8 cellular contexts compared by ENCODE assay signal in genomic region chr7:56105508-56105907, GRCh38. TPM values are rescaled to one million over a fixed set of nuclear protein-coding genes. Genes with fewer than 3 reads are reported as not detected.
DNase-seq lines count a peak whose midpoint lies in the region; ATAC-seq and TF ChIP-seq lines count a peak whose summit lies in the region.

No MANE protein-coding gene starts in this region.

- intact Hi-C loops in thyroid gland (cut with DNase I) = no loop called here

- H3K27me3 ChIP-seq in RWPE2 (ENCODE audit: insufficient read depth, poor library complexity, severe bottlenecking) (no peaks in the 10 kb centered on the region), thyroid gland (no peaks in the 10 kb centered on the region)

- TF ChIP-seq CTCF in RWPE2 (IDR thresholded peaks at IDR 0.05; ENCODE audit: poor library complexity, severe bottlenecking) = no peak
- TF ChIP-seq CTCF in choroid plexus epithelial cell (conservative IDR thresholded peaks at IDR 0.05; ENCODE audit: low read depth, low read length) = no peak
- TF ChIP-seq CTCF in thyroid gland (IDR thresholded peaks at IDR 0.05) = no peak

- H3K4me3 ChIP-seq in RWPE2 (ENCODE audit: severe bottlenecking) = peak overlapping the region; percentile 81
- peak overlapping the region; percentile 91 for H3K4me3 ChIP-seq in choroid plexus epithelial cell (ENCODE audit: low read depth, low read length)
- peak overlapping the region in 2 of 3 donors; percentile 59 to 95 for H3K4me3 ChIP-seq in thyroid gland (replicated peaks in 1 of 3)

- peak; percentile 19 for DNase-seq in DMS53 treated with DMSO at 0.1 percent for 48 hours (lab: John Stamatoyannopoulos, UW; ENCODE audit: unreplicated experiment)
- no peak for DNase-seq in RWPE2 (ENCODE audit: low spot score)
- peak; percentile 83 for DNase-seq in choroid plexus epithelial cell (ENCODE audit: low read depth)
- DNase-seq in lung microvascular endothelial cell (ENCODE audit: low read depth in 2 of 2) = peak; percentile 46 to 88
- DNase-seq in thyroid gland = no peak
- DNase-seq in HPDE6-E6E7 (ENCODE audit: extremely low spot score) = no peak
- no peak for DNase-seq in iPS-NIHi7 (ENCODE audit: extremely low spot score)

- H3K36me3 ChIP-seq in RWPE2 (ENCODE audit: low read depth) (peaks cover 47% of the 10 kb centered on the region), thyroid gland (peaks cover 37 to 38% of the 10 kb centered on the region in 2 donors)

- H3K27ac ChIP-seq in RWPE2 (ENCODE audit: poor library complexity, severe bottlenecking) (peak overlapping the region; percentile 70), thyroid gland (peak overlapping the region; percentile 50 to 93 (median 83))

- H3K9me3 ChIP-seq in RWPE2 (ENCODE audit: severe bottlenecking) (no peaks in the 10 kb centered on the region), thyroid gland (no peaks in the 10 kb centered on the region)

- 19 to 22% methylated on average over 6 of the region's 6 CpGs for WGBS in thyroid gland, 2 donors

- H3K4me1 ChIP-seq in RWPE2 (ENCODE audit: insufficient read depth, poor library complexity, severe bottlenecking) (peaks cover 7% of the 10 kb centered on the region), thyroid gland (peaks cover 8 to 10% of the 10 kb centered on the region in 2 donors)

- TF ChIP-seq POLR2A in thyroid gland (IDR thresholded peaks at IDR 0.05) = no peak

- peak; percentile 17 for ATAC-seq in HG02798 (IDR thresholded peaks at IDR 0.05; ENCODE audit: poor library complexity, unreplicated experiment)
- peak; percentile 33; the same call in 1 of the 3 replicates for ATAC-seq in RWPE2 (ENCODE audit: low read depth)

RNA-seq across cellular contexts. Expression of gene CHCHD2, which starts 0.8 kb away (rescaled TPM):
- 282 and 284 TPM in 2 replicates for total RNA-seq in lung microvascular endothelial cell
- 100 to 1,000 TPM; 347 to 507 (median 416) TPM for total RNA-seq in thyroid gland

RNA-seq across cellular contexts. Expression of gene NUPR2, which starts 10.7 kb away (rescaled TPM):
- total RNA-seq in lung microvascular endothelial cell (not detected in 2 replicates), thyroid gland (10 to 100 TPM; 26.3 to 38.5 (median 34.5) TPM)

RNA-seq across cellular contexts. Expression of gene PHKG1, which starts 12.8 kb away (rescaled TPM):
- 0.20 and 0.22 TPM in 2 replicates for total RNA-seq in lung microvascular endothelial cell
- total RNA-seq in thyroid gland = 1 to 10 TPM in 3 of 4 donors, under 1 TPM in 1; 0.78 to 3.5 (median 1.8) TPM

RNA-seq across cellular contexts. Expression of gene SUMF2, which starts 41.4 kb away (rescaled TPM):
- total RNA-seq in lung microvascular endothelial cell (154 and 232 TPM in 2 replicates), thyroid gland (100 to 1,000 TPM; 119 to 170 (median 164) TPM)

RNA-seq across cellular contexts. Expression of gene CCT6A, which starts 53.9 kb away (rescaled TPM):
- total RNA-seq in lung microvascular endothelial cell (159 and 184 TPM in 2 replicates), thyroid gland (100 to 1,000 TPM in 3 of 4 donors, 10 to 100 TPM in 1; 88.7 to 147 (median 118) TPM)

Comparison
In these comparisons a context has a peak if more than half of its experiments do, and no peak if none do; other contexts are left out.
1. DNase-seq: peak in DMS53 treated with DMSO at 0.1 percent for 48 hours (single experiment), choroid plexus epithelial cell (single experiment) and lung microvascular endothelial cell (2 of 2); none in RWPE2 (single experiment), thyroid gland (0 of 2), HPDE6-E6E7 (single experiment) and iPS-NIHi7 (single experiment).
2. RNA of gene NUPR2, which starts 10.7 kb away (total RNA-seq): 26.3 to 38.5 TPM in thyroid gland; not detected in lung microvascular endothelial cell; every median in the first group is over 10 times any median in the second.
3. Peak in every context shown above with its lines, with median percentiles within 50 percentile points of each other: H3K4me3 ChIP-seq.